Comparison of ENCODE assay signal across 21 cellular contexts in genomic region chr19:43060254-43060653, GRCh38. TPM values are rescaled to one million over a fixed set of nuclear protein-coding genes. Genes with fewer than 3 reads are reported as not detected.
"Had no signal": no experiment of that assay in that cellular context is flagged by ENCODE, and none has a peak within 500 bp of the region (broad histone marks: within the 10 kb centered on the region; RNA-seq: fewer than 3 reads in every experiment).

No MANE protein-coding gene starts in this region.

RNA-seq across cellular contexts. Expression of gene PSG2, which starts 22.2 kb away (rescaled TPM):
- total RNA-seq: aorta; body of pancreas; cardiac muscle cell; colonic mucosa; dermis microvascular lymphatic vessel endothelial cell; gastrocnemius medialis; left cardiac atrium; left ventricle myocardium superior; lung microvascular endothelial cell; mesothelial cell of epicardium; naive thymus-derived CD8-positive, alpha-beta T cell; neural crest cell; pancreas; prostate gland; sciatic nerve; subcutaneous adipose tissue; T-helper 1 cell treated with Interleukin-12 subunit alpha and Interleukin-12 subunit beta and Interleukin-4 antibody, amounts not matched to agents 30 ng/mL and 1 ng/mL, for 36 hours; thoracic aorta; uterus had no signal
- polyA plus RNA-seq: adipose tissue; aorta; cardiac muscle cell; naive thymus-derived CD8-positive, alpha-beta T cell; pancreas had no signal

RNA-seq across cellular contexts. Expression of gene PSG11, which starts 34.0 kb away (rescaled TPM):
- total RNA-seq: aorta; body of pancreas; cardiac muscle cell; colonic mucosa; gastrocnemius medialis; left cardiac atrium; left ventricle myocardium superior; lung microvascular endothelial cell; mesothelial cell of epicardium; naive thymus-derived CD8-positive, alpha-beta T cell; neural crest cell; pancreas; prostate gland; sciatic nerve; subcutaneous adipose tissue; T-helper 1 cell treated with Interleukin-12 subunit alpha and Interleukin-12 subunit beta and Interleukin-4 antibody, amounts not matched to agents 30 ng/mL and 1 ng/mL, for 36 hours; thoracic aorta; uterus had no signal
- polyA plus RNA-seq: adipose tissue; aorta; cardiac muscle cell; naive thymus-derived CD8-positive, alpha-beta T cell; pancreas; small intestine had no signal
